ENCODE assay signal across 27 cellular contexts in the genomic region with DNA sequence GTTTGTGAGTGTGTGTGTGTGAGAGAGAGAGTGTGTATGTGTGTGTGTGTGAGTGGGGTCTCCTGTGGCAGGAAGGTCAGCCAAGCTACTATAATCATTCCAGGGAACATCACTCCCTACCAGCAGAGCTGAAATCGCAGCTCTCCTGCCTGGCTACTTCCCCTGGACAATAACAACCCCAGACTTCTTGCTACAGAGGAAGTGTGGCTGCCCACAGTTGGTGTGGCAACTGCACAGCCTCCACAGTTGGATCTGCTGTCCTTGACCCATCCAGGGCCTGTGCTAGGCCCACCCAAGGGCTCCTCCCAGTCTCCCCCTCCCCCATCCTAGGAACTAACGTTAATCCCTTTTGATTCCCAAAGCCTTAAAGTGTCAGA. TPM values are rescaled to one million over a fixed set of nuclear protein-coding genes. Genes with fewer than 3 reads are reported as not detected.
DNase-seq lines count a peak whose midpoint lies in the region; ATAC-seq, FAIRE-seq and TF ChIP-seq lines count a peak whose summit lies in the region.
"Had no signal": no experiment of that assay in that cellular context is flagged by ENCODE, and none has a peak within 500 bp of the region (broad histone marks: within the 10 kb centered on the region; RNA-seq: fewer than 3 reads in every experiment).

No MANE protein-coding gene starts in this region.

- no peaks in the 10 kb centered on the region for H3K36me3 ChIP-seq in H1 (ENCODE audit: control insufficient read depth in 2 of 4, insufficient read depth in 4 of 4, low read length in 3 of 4)
- no peaks in the 10 kb centered on the region for H3K36me3 ChIP-seq in naive thymus-derived CD4-positive, alpha-beta T cell (ENCODE audit: control insufficient read depth in 2 of 3, insufficient read depth in 3 of 3, low read length in 3 of 3)
- H3K36me3 ChIP-seq: thyroid gland had no signal

- no peak overlapping the region for H4K8ac ChIP-seq in H1 (ENCODE audit: extremely low read depth, insufficient read depth, low read length)

- TF ChIP-seq POLR2A in H1 (IDR thresholded peaks at IDR 0.05; ENCODE audit: control extremely low read depth in 1 of 2, low read depth in 2 of 2, low read length in 2 of 2), result no peak

- H3K23me2 ChIP-seq in H1 (ENCODE audit: low read depth, low read length), result peaks cover 19% of the 10 kb centered on the region; the same call in 1 of the 2 replicates

- H2BK15ac ChIP-seq in H1 (ENCODE audit: low read length), result 0 out of 2 replicates have a peak overlapping the region, but pooled peaks have one; percentile 95

- H2AK5ac ChIP-seq in H1 (ENCODE audit: low read depth, low read length), result peak overlapping the region; percentile 16; the same call in 1 of the 2 replicates

- TF ChIP-seq CTCF in H1 (IDR thresholded peaks at IDR 0.05; ENCODE audit: control extremely low read depth in 1 of 3, insufficient read depth in 1 of 3, low read depth in 1 of 3, low read length in 3 of 3), result no peak

- POLR2A ChIA-PET in H1 (lab: Charles Lee; ENCODE audit: partially characterized antibody), result interaction anchor here (1.4 kb wide), 1 partner anchor 39 kb away, joined by 3 read pairs; no protein-coding TSS in a partner anchor
- POLR2A ChIA-PET in naive thymus-derived CD4-positive, alpha-beta T cell (lab: Charles Lee), result no interaction called here

- no peak overlapping the region for H2BK20ac ChIP-seq in H1 (ENCODE audit: low read length)

- H4K5ac ChIP-seq in H1 (ENCODE audit: insufficient read length, low read depth, low read length), result no peak overlapping the region

- no peak overlapping the region for H2BK12ac ChIP-seq in H1 (ENCODE audit: low read depth, low read length)

- no peak overlapping the region; a peak in 1 of 7 replicates for H3K9ac ChIP-seq in H1 (replicated peaks in 1 of 4; ENCODE audit: extremely low read depth in 1 of 4, low read depth in 3 of 4, low read length in 3 of 4)

- no peak overlapping the region for H3K27ac ChIP-seq in H1 (ENCODE audit: low read depth, low read length)
- no peak overlapping the region for H3K27ac ChIP-seq in naive thymus-derived CD4-positive, alpha-beta T cell (ENCODE audit: low read depth, low read length)
- H3K27ac ChIP-seq: thyroid gland, VCaP had no signal

- whole genome bisulfite sequencing in H1 (ENCODE audit: extremely low coverage in 1 of 2, insufficient coverage in 1 of 2, insufficient read length in 1 of 2, insufficient replicate concordance in 2 of 2, low coverage in 1 of 2, low lambda C conversion rate in 2 of 2, missing lambda C conversion rate in 1 of 2), 2 experiments, result 68% methylated on average over 2 of the region's 2 CpGs; no CpG with 5 or more reads in 1 of the 2 experiments

- no peak overlapping the region for H3K4ac ChIP-seq in H1 (replicated peaks; ENCODE audit: insufficient read length, low read depth, low read length)

- H2BK120ac ChIP-seq in H1 (replicated peaks; ENCODE audit: low read depth, low read length), result no peak overlapping the region

- peaks cover 0 to 4% (median 2%) of the 10 kb centered on the region in 5 donors for H3K36me3 Mint-ChIP-seq in naive thymus-derived CD4-positive, alpha-beta T cell
- H3K36me3 Mint-ChIP-seq: CD8-positive, alpha-beta memory T cell had no signal

- CTCF ChIA-PET in H1 (lab: Charles Lee; ENCODE audit: partially characterized antibody), result interaction anchor here (0.7 to 7.0 kb wide), 14 partner anchors 10 to 310 kb away, joined by 3 to 72 read pairs (median 5); no protein-coding TSS in a partner anchor
- CTCF ChIA-PET in naive thymus-derived CD4-positive, alpha-beta T cell (lab: Charles Lee), result no interaction called here

- no peak overlapping the region for H2BK5ac ChIP-seq in H1 (ENCODE audit: low read depth, low read length)

- H3K79me2 ChIP-seq in H1 (ENCODE audit: control insufficient read depth in 1 of 2, insufficient read depth in 2 of 2, low read length in 2 of 2), result no peaks in the 10 kb centered on the region

- no peak overlapping the region for H4K91ac ChIP-seq in H1 (replicated peaks; ENCODE audit: insufficient read length, low read length)

- H3K4me3 Mint-ChIP-seq in naive thymus-derived CD4-positive, alpha-beta T cell, result peak overlapping the region in 3 of 10 donors; percentile 39 to 63 (median 58)
- H3K4me3 Mint-ChIP-seq: T-helper 1 cell treated with Interleukin-12 subunit alpha and Interleukin-12 subunit beta and Interleukin-4 antibody, amounts not matched to agents 30 μg/mL and 1 μg/mL, for 36 hours had no signal

- H3K27me3 ChIP-seq in H1 (replicated peaks in 1 of 4; ENCODE audit: control insufficient read depth in 3 of 4, extremely low read depth in 1 of 4, insufficient read depth in 3 of 4, low read length in 3 of 4), result peaks cover 9 to 38% (median 31%) of the 10 kb centered on the region in 4 experiments
- peaks cover 0 to 15% of the 10 kb centered on the region in 2 donors for H3K27me3 ChIP-seq in naive thymus-derived CD4-positive, alpha-beta T cell (ENCODE audit: control insufficient read depth in 2 of 2, insufficient read depth in 2 of 2, low read length in 2 of 2)
- H3K27me3 ChIP-seq: thyroid gland had no signal

- peak; percentile 45 for DNase-seq in CD1c-positive myeloid dendritic cell (ENCODE audit: extremely low spot score)
- peak; percentile 18 to 57 for DNase-seq in NOMO-1 (lab: John Stamatoyannopoulos, UW; ENCODE audit: unreplicated experiment in 2 of 2)
- DNase-seq in H1 (ENCODE audit: low read depth in 1 of 2, low spot score in 2 of 2), result no peak
- DNase-seq in naive thymus-derived CD4-positive, alpha-beta T cell, result no peak
- DNase-seq in UCSD-AML1 (lab: John Stamatoyannopoulos, UW; ENCODE audit: unreplicated experiment), result no peak
- DNase-seq in germinal center (ENCODE audit: low spot score), result no peak
- DNase-seq in frontal cortex (ENCODE audit: low spot score in 2 of 2), result no peak
- no peak for DNase-seq in NK-92 (lab: John Stamatoyannopoulos, UW; ENCODE audit: unreplicated experiment)
- DNase-seq: activated CD4-positive, alpha-beta T cell treated with anti-CD3 and anti-CD28 coated beads, Interleukin-2, amount 50 U/mL, for 1 hour; activated CD8-positive, alpha-beta memory T cell treated with anti-CD3 and anti-CD28 coated beads, Interleukin-2, amount 50 U/mL, for 4 hours; CD8-positive, alpha-beta memory T cell; cortex of kidney; DND-41; NCI-H1417 treated with DMSO at 0.1 percent for 48 hours; NCI-H2171; NCI-H526 treated with DMSO at 0.1 percent for 48 hours; small intestine; stimulated activated CD4-positive, alpha-beta T cell treated with anti-CD3 and anti-CD28 coated beads, Interleukin-2, amount 100 ng/mL, for 48 hours; stimulated activated naive CD8-positive, alpha-beta T cell treated with anti-CD3 and anti-CD28 coated beads, Interleukin-15, Interleukin-2, amounts not matched to agents 100 U/mL and 50 U/mL, for 24 hours; thyroid gland had no signal

- no peak overlapping the region for H2AFZ ChIP-seq in H1 (ENCODE audit: low read length)

- H3K23ac ChIP-seq in H1 (ENCODE audit: insufficient read length), result no peak overlapping the region

- H4K20me1 ChIP-seq in H1 (replicated peaks in 1 of 2; ENCODE audit: control insufficient read depth in 1 of 2, insufficient read depth in 2 of 2, low read length in 2 of 2), result no peaks in the 10 kb centered on the region

- no peak for TF ChIP-seq RAD21 in H1 (IDR thresholded peaks at IDR 0.05 in 1 of 2, conservative IDR thresholded peaks at IDR 0.05 in 1 of 2; ENCODE audit: low read depth in 2 of 2, low read length in 2 of 2)

- no peak overlapping the region for H3K27ac Mint-ChIP-seq in naive thymus-derived CD4-positive, alpha-beta T cell
- H3K27ac Mint-ChIP-seq: H9 had no signal

- no peaks in the 10 kb centered on the region; the same call in 1 of the 2 replicates for H3K79me1 ChIP-seq in H1 (ENCODE audit: low read depth, low read length)

- no peak for FAIRE-seq in H1 (lab: Jason Lieb, UNC)
- FAIRE-seq in frontal cortex (lab: Jason Lieb, UNC), result no peak
- FAIRE-seq: small intestine had no signal

- H3K4me3 ChIP-seq in H1 (ENCODE audit: extremely low read depth in 1 of 4, insufficient read depth in 2 of 4, low read depth in 3 of 4, low read length in 4 of 4), result no peak overlapping the region
- no peak overlapping the region for H3K4me3 ChIP-seq in naive thymus-derived CD4-positive, alpha-beta T cell (ENCODE audit: low read length)
- H3K4me3 ChIP-seq: thyroid gland had no signal

- peak; percentile 27 for ATAC-seq in naive thymus-derived CD4-positive, alpha-beta T cell
- ATAC-seq: stimulated activated naive CD8-positive, alpha-beta T cell treated with anti-CD3 and anti-CD28 coated beads, Interleukin-15, Interleukin-2, amounts not matched to agents 100 U/mL and 50 U/mL, for 24 hours had no signal

- H3K56ac ChIP-seq in H1 (replicated peaks; ENCODE audit: insufficient read length, low read depth, low read length), result peak overlapping the region; percentile 49

- H3K18ac ChIP-seq in H1 (ENCODE audit: extremely low read depth, low read length), result no peak overlapping the region

- peaks cover 0 to 11% (median 4%) of the 10 kb centered on the region in 11 donors for H3K9me3 Mint-ChIP-seq in naive thymus-derived CD4-positive, alpha-beta T cell
- H3K9me3 Mint-ChIP-seq: T-helper 1 cell treated with Interleukin-12 subunit alpha and Interleukin-12 subunit beta and Interleukin-4 antibody, amounts not matched to agents 30 μg/mL and 1 μg/mL, for 36 hours had no signal

- H3K9me3 ChIP-seq in H1 (ENCODE audit: insufficient read depth in 2 of 2, low read depth in 1 of 2, low read length in 1 of 2), result no peaks in the 10 kb centered on the region
- H3K9me3 ChIP-seq in naive thymus-derived CD4-positive, alpha-beta T cell (ENCODE audit: control insufficient read depth in 2 of 3, low read length in 3 of 3), result no peaks in the 10 kb centered on the region
- H3K9me3 ChIP-seq: thyroid gland had no signal

- peaks cover 4 to 30% (median 20%) of the 10 kb centered on the region in 7 donors for H3K4me1 Mint-ChIP-seq in naive thymus-derived CD4-positive, alpha-beta T cell

- peak overlapping the region in 1 of 2 experiments; percentile 93; a peak in 1 of 4 replicates for H3K4me2 ChIP-seq in H1 (ENCODE audit: insufficient read depth in 1 of 2, low read depth in 2 of 2, low read length in 2 of 2)

- peaks cover 61 to 85% (median 82%) of the 10 kb centered on the region in 5 donors for H3K27me3 Mint-ChIP-seq in naive thymus-derived CD4-positive, alpha-beta T cell

- H3K14ac ChIP-seq in H1 (ENCODE audit: insufficient read length), result no peak overlapping the region

- H3K4me1 ChIP-seq in H1 (replicated peaks in 1 of 4; ENCODE audit: control insufficient read depth in 3 of 4, insufficient read depth in 4 of 4, low read length in 3 of 4), result peaks cover 0 to 12% (median 9%) of the 10 kb centered on the region in 4 experiments; a peak in 6 of 7 replicates
- H3K4me1 ChIP-seq in naive thymus-derived CD4-positive, alpha-beta T cell (ENCODE audit: control insufficient read depth in 2 of 2, insufficient read depth in 2 of 2, low read length in 2 of 2), result no peaks in the 10 kb centered on the region
- H3K4me1 ChIP-seq: foreskin keratinocyte, thyroid gland had no signal

- intact Hi-C loops in naive thymus-derived CD4-positive, alpha-beta T cell (cut with micrococcal nuclease), result no loop called here

- no peak for TF ChIP-seq EP300 in H1 (IDR thresholded peaks at IDR 0.05; ENCODE audit: borderline replicate concordance in 1 of 2, low read depth in 2 of 2, low read length in 2 of 2)

RNA-seq across cellular contexts. Expression of gene SLC13A5, which starts 1.5 kb away (rescaled TPM):
- 1.8 and 2.6 TPM in 2 replicates for total RNA-seq in H1 (2021; fragmentation: NEBNext Ultra II Directional; extraction: Animal tissue kit (Norgen Biotek cat#: 25700))
- polyA plus RNA-seq in H1 (2011; rRNA removed), result 2.1 and 3.5 TPM in 2 replicates
- polyA plus RNA-seq in H1 (2011; cell fraction: cytosol; rRNA removed), result 3.1 TPM
- polyA plus RNA-seq in H1 (2011; cell fraction: nucleus; rRNA removed), result 6.6 TPM
- 1.2 to 2.7 TPM (median 2.5 TPM) in 4 replicates for polyA plus RNA-seq in H1 (2012, experiment 1 of 2)
- 1.6 TPM for polyA plus RNA-seq in H1 (2012, experiment 2 of 2)
- polyA plus RNA-seq in H1 (2013, experiment 1 of 2), result 3.1 TPM
- 3.2 TPM for polyA plus RNA-seq in H1 (2013, experiment 2 of 2)
- 6.9 and 9.0 TPM in 2 replicates for polyA minus RNA-seq in H1 (2011; rRNA and poly(A)+ RNA removed)
- polyA minus RNA-seq in H1 (2011; cell fraction: cytosol; rRNA and poly(A)+ RNA removed), result 3.5 TPM
- polyA minus RNA-seq in H1 (2011; cell fraction: nucleus; rRNA and poly(A)+ RNA removed), result 6.0 TPM
- not detected for total RNA-seq in naive thymus-derived CD4-positive, alpha-beta T cell
- polyA plus RNA-seq in naive thymus-derived CD4-positive, alpha-beta T cell, result not detected
- total RNA-seq in frontal cortex, result 0.41 TPM
- total RNA-seq: CD8-positive, alpha-beta memory T cell; LHCN-M2; mononuclear cell; pulmonary artery endothelial cell had no signal
- polyA plus RNA-seq: CD8-positive, alpha-beta memory T cell had no signal

RNA-seq across cellular contexts. Expression of gene XAF1, which starts 44.2 kb away (rescaled TPM):
- total RNA-seq in H1 (2021; fragmentation: NEBNext Ultra II Directional; extraction: Animal tissue kit (Norgen Biotek cat#: 25700)), result not detected in 2 replicates
- not detected in 2 replicates for polyA plus RNA-seq in H1 (2011; rRNA removed)
- not detected for polyA plus RNA-seq in H1 (2011; cell fraction: cytosol; rRNA removed)
- polyA plus RNA-seq in H1 (2011; cell fraction: nucleus; rRNA removed), result not detected
- not detected in 4 replicates for polyA plus RNA-seq in H1 (2012, experiment 1 of 2)
- polyA plus RNA-seq in H1 (2012, experiment 2 of 2), result not detected
- polyA plus RNA-seq in H1 (2013, experiment 1 of 2), result 0.08 TPM
- polyA plus RNA-seq in H1 (2013, experiment 2 of 2), result 0.06 TPM
- polyA minus RNA-seq in H1 (2011; rRNA and poly(A)+ RNA removed), result 0.10 TPM in 1 of 2 replicates, not detected in the other
- not detected for polyA minus RNA-seq in H1 (2011; cell fraction: cytosol; rRNA and poly(A)+ RNA removed)
- polyA minus RNA-seq in H1 (2011; cell fraction: nucleus; rRNA and poly(A)+ RNA removed), result not detected
- 100 to 1,000 TPM in 1 of 5 experiments, 10 to 100 TPM in 4; 36.3 to 475 (median 76.6) TPM for total RNA-seq in naive thymus-derived CD4-positive, alpha-beta T cell
- 10 to 100 TPM; 28.1 to 53.4 TPM for polyA plus RNA-seq in naive thymus-derived CD4-positive, alpha-beta T cell
- 2.0 TPM for total RNA-seq in frontal cortex
- total RNA-seq: H9 had no signal

Comparison
In these comparisons a context has a peak if more than half of its experiments do, and no peak if none do; other contexts are left out.
1. DNase-seq: peak in CD1c-positive myeloid dendritic cell (single experiment) and NOMO-1 (2 of 2); none in H1 (0 of 2), naive thymus-derived CD4-positive, alpha-beta T cell (0 of 9), UCSD-AML1 (single experiment), germinal center (single experiment), frontal cortex (0 of 2) and NK-92 (single experiment).
2. RNA of gene XAF1, which starts 44.2 kb away (total RNA-seq): 36.3 to 475 TPM in naive thymus-derived CD4-positive, alpha-beta T cell; 2.0 TPM in frontal cortex (single experiment) and not detected in H1; every median in the first group is over 10 times any median in the second.